In genomic region chr5:68287976-68288755, GRCh38 we compare ENCODE assay signal across 8 cellular contexts.
DNase-seq lines count a peak whose midpoint lies in the region; ATAC-seq and TF ChIP-seq lines count a peak whose summit lies in the region.

No MANE protein-coding gene starts in this region.

- H3K4me1 ChIP-seq in RWPE2 (ENCODE audit: insufficient read depth, poor library complexity, severe bottlenecking) (peaks cover 25% of the 10 kb centered on the region), upper lobe of left lung (peaks cover 46 to 51% (median 48%) of the 10 kb centered on the region in 4 donors)

- 1% methylated on average over 20 to 29 of the region's 46 CpGs for WGBS in upper lobe of left lung, 2 donors

- H3K4me1 Mint-ChIP-seq in glutamatergic neuron (ENCODE audit: low read depth, unreplicated experiment): peaks cover 43% of the 10 kb centered on the region

- peaks cover 72% of the 10 kb centered on the region for H3K36me3 ChIP-seq in RWPE2 (ENCODE audit: low read depth)
- peaks cover 9 to 27% (median 12%) of the 10 kb centered on the region in 4 donors for H3K36me3 ChIP-seq in upper lobe of left lung

- H3K9me3 Mint-ChIP-seq in activated naive CD4-positive, alpha-beta T cell treated with anti-CD3 and anti-CD28 coated beads, Interleukin-2, amount 50 U/mL, for 72 hours: no peaks in the 10 kb centered on the region
- H3K9me3 Mint-ChIP-seq in glutamatergic neuron (ENCODE audit: unreplicated experiment): peaks cover 5% of the 10 kb centered on the region

- DNase-seq in ACHN (peak; percentile 59), RWPE2 (ENCODE audit: low spot score) (no peak), glutamatergic neuron (peak; percentile 72), occipital lobe (lab: John Stamatoyannopoulos, UW) (peak; percentile 68), upper lobe of left lung (peak; percentile 77 to 92)
- peak; percentile 44 to 61 for DNase-seq in activated naive CD4-positive, alpha-beta T cell treated with anti-CD3 and anti-CD28 coated beads, Interleukin-2, amount 50 U/mL, for 72 hours (ENCODE audit: low spot score in 2 of 2)

- no peaks in the 10 kb centered on the region for H3K27me3 Mint-ChIP-seq in glutamatergic neuron (ENCODE audit: unreplicated experiment)

- peaks cover 6 to 21% of the 10 kb centered on the region in 2 donors for H3K36me3 Mint-ChIP-seq in activated naive CD4-positive, alpha-beta T cell treated with anti-CD3 and anti-CD28 coated beads, Interleukin-2, amount 50 U/mL, for 72 hours
- H3K36me3 Mint-ChIP-seq in glutamatergic neuron (ENCODE audit: unreplicated experiment): no peaks in the 10 kb centered on the region

- H3K27ac Mint-ChIP-seq in activated naive CD4-positive, alpha-beta T cell treated with anti-CD3 and anti-CD28 coated beads, Interleukin-2, amount 50 U/mL, for 72 hours: peak overlapping the region; percentile 82 to 86
- peak overlapping the region; percentile 94 for H3K27ac Mint-ChIP-seq in glutamatergic neuron (ENCODE audit: unreplicated experiment)

- H3K4me3 Mint-ChIP-seq in glutamatergic neuron (ENCODE audit: unreplicated experiment): peak overlapping the region; percentile 91

- in situ Hi-C loops in ACHN (cut with HindIII; ENCODE audit: low pct_ligation_motif_present, low pct_unique_long_range_greater_than_20kb, low sequenced_read_pairs): loop anchor here (25.0 kb wide), 1 partner anchor 174 kb away; no protein-coding TSS in a partner anchor

- H3K27ac ChIP-seq in RWPE2 (ENCODE audit: poor library complexity, severe bottlenecking): peak overlapping the region; percentile 34
- H3K27ac ChIP-seq in upper lobe of left lung: peak overlapping the region; percentile 81 to 87 (median 86)

- H3K4me3 ChIP-seq in RWPE2 (ENCODE audit: severe bottlenecking) (peak overlapping the region; percentile 22), upper lobe of left lung (peak overlapping the region; percentile 49 to 57 (median 50))

- no peaks in the 10 kb centered on the region for H3K27me3 ChIP-seq in RWPE2 (ENCODE audit: insufficient read depth, poor library complexity, severe bottlenecking)
- H3K27me3 ChIP-seq in upper lobe of left lung: no peaks in the 10 kb centered on the region

- TF ChIP-seq CTCF in RWPE2 (IDR thresholded peaks at IDR 0.05; ENCODE audit: poor library complexity, severe bottlenecking): no peak
- TF ChIP-seq CTCF in glutamatergic neuron (IDR thresholded peaks at IDR 0.05; ENCODE audit: partially characterized antibody, unreplicated experiment): no peak
- TF ChIP-seq CTCF in upper lobe of left lung (IDR thresholded peaks at IDR 0.05): no peak

- TF ChIP-seq POLR2A in upper lobe of left lung (IDR thresholded peaks at IDR 0.05): peak in 1 of 4 donors; percentile 47

- TF ChIP-seq EP300 in upper lobe of left lung (IDR thresholded peaks at IDR 0.05): no peak

- H3K9me3 ChIP-seq in RWPE2 (ENCODE audit: severe bottlenecking): no peaks in the 10 kb centered on the region
- no peaks in the 10 kb centered on the region for H3K9me3 ChIP-seq in upper lobe of left lung

- ATAC-seq in GM18868 (IDR thresholded peaks at IDR 0.05; ENCODE audit: unreplicated experiment): peak; percentile 80
- ATAC-seq in HG03097 (IDR thresholded peaks at IDR 0.05; ENCODE audit: low FRiP score, unreplicated experiment): peak; percentile 57
- peak; percentile 78 for ATAC-seq in RWPE2 (ENCODE audit: low read depth)
- ATAC-seq in activated naive CD4-positive, alpha-beta T cell treated with anti-CD3 and anti-CD28 coated beads, Interleukin-2, amount 50 U/mL, for 72 hours: peak; percentile 73 to 80
- peak; percentile 80 to 87 for ATAC-seq in upper lobe of left lung (ENCODE audit: low FRiP score in 2 of 2)
